8 cellular contexts compared by ENCODE assay signal in the genomic region with DNA sequence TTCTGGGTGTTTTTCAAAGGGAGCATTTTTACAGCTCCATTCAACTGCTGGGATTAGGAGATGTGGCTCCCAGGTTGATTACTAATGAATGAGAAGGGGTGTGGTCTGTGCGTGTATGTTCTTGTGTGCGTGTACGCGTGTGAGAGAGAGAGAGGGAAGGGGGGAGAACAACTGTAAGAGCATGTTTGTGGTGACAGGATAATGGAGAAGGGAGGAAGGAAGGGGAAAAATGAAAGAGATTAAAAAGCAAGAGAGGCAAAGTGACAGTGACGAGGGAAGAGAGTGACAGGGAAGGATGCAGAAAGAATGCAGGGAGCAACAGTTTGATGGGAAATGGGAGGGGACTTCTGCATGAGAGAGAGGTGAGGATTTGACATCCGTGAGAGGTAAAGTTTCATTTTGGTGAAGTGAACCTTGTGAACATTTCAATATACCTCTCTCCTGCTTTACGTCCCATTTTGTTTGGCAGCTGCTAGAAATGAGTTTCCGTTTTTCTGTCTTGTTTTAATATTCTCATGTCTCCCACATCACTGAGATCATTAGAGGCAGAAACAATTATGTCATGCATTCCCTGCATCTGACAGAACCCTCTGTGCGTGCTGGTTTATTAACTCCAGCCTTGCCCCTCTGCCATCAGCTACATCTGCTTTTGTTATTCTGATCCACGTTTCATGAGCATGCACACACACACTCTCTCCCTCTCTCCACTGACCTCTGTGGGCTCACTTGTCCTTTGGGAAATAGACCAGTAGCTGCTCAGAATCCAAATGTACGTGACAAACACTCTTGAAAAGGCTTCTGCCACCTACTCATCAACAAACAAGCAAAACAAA.
DNase-seq lines count a peak whose midpoint lies in the region; ATAC-seq and TF ChIP-seq lines count a peak whose summit lies in the region.

No MANE protein-coding gene starts in this region.

- H3K27me3 ChIP-seq in OCI-LY3 (ENCODE audit: low read depth, low read length) (peaks cover 7% of the 10 kb centered on the region; the same call in 1 of the 2 replicates), mononuclear cell (ENCODE audit: insufficient read depth, low read length) (peaks cover 8% of the 10 kb centered on the region), aorta (ENCODE audit: control insufficient read depth in 1 of 2, insufficient read depth in 2 of 2, low read length in 1 of 2) (no peaks in the 10 kb centered on the region)

- H3K36me3 ChIP-seq in OCI-LY3 (replicated peaks; ENCODE audit: low read depth, low read length) (no peaks in the 10 kb centered on the region), aorta (ENCODE audit: control insufficient read depth in 1 of 2, insufficient read depth in 2 of 2, low read length in 1 of 2) (no peaks in the 10 kb centered on the region)

- DNase-seq in NCI-H2171 treated with DMSO at 0.1 percent for 48 hours (lab: John Stamatoyannopoulos, UW) (peak; percentile 69), NCI-H2171 (lab: John Stamatoyannopoulos, UW) (no peak), coronary artery (ENCODE audit: low spot score) (no peak), aorta (no peak)
- no peak for DNase-seq in activated CD4-positive, alpha-beta T cell treated with anti-CD3 and anti-CD28 coated beads for 4 hours

- H3K4me1 ChIP-seq in OCI-LY3 (ENCODE audit: low read length) (peaks cover 11% of the 10 kb centered on the region), mononuclear cell (ENCODE audit: insufficient read depth, low read length) (peaks cover 10% of the 10 kb centered on the region), aorta (ENCODE audit: control insufficient read depth in 1 of 2, insufficient read depth in 2 of 2, low read length in 2 of 2) (no peaks in the 10 kb centered on the region)

- TF ChIP-seq CTCF in OCI-LY3 (IDR thresholded peaks at IDR 0.05; ENCODE audit: low read depth, low read length) = no peak
- no peak for TF ChIP-seq CTCF in coronary artery (IDR thresholded peaks at IDR 0.05)

- ATAC-seq in aorta (ENCODE audit: low FRiP score) (no peak), GM18502 (IDR thresholded peaks at IDR 0.05; ENCODE audit: poor library complexity, unreplicated experiment) (no peak)

- no peaks in the 10 kb centered on the region for H3K79me2 ChIP-seq in OCI-LY3 (ENCODE audit: low read length)

- H3K4me3 ChIP-seq in OCI-LY3 (ENCODE audit: low read length) (peak overlapping the region; percentile 78), coronary artery (peak overlapping the region; percentile 78), mononuclear cell (ENCODE audit: low read length) (peak overlapping the region; percentile 13), aorta (ENCODE audit: low read length in 2 of 2) (peak overlapping the region; percentile 37 to 53)

- WGBS in aorta, 2 donors = 1% methylated on average over 11 of the region's 11 CpGs

- intact Hi-C loops in aorta (cut with DNase I) = loop anchor here (2.0 to 10.0 kb wide), 4 partner anchors 30 to 570 kb away; no protein-coding TSS in a partner anchor

- H2AFZ ChIP-seq in OCI-LY3 (ENCODE audit: low read depth, low read length) = peak overlapping the region; percentile 66

- H3K9me3 ChIP-seq in OCI-LY3 (ENCODE audit: insufficient read depth, low read length) (no peaks in the 10 kb centered on the region), mononuclear cell (ENCODE audit: low read depth, low read length) (no peaks in the 10 kb centered on the region), aorta (ENCODE audit: control insufficient read depth, low read length) (no peaks in the 10 kb centered on the region)

- H3K27ac ChIP-seq in OCI-LY3 (ENCODE audit: low read length) (no peak overlapping the region), coronary artery (peak overlapping the region; percentile 90 to 93), aorta (ENCODE audit: low read depth in 1 of 2, low read length in 2 of 2) (peak overlapping the region in 1 of 2 donors; percentile 49)

- H4K20me1 ChIP-seq in OCI-LY3 (ENCODE audit: insufficient read depth, low read length) = no peaks in the 10 kb centered on the region

- H3K4me2 ChIP-seq in OCI-LY3 (ENCODE audit: low read length) = peak overlapping the region; percentile 97

- peak overlapping the region; percentile 58 for H3K9ac ChIP-seq in OCI-LY3 (ENCODE audit: low read length)

Comparison
In these comparisons a context has a peak if more than half of its experiments do, and no peak if none do; other contexts are left out.
1. H3K4me3 ChIP-seq: peak in every context shown above with its lines; median percentile 78 in OCI-LY3; 78 in coronary artery; 45 in aorta; 13 in mononuclear cell.